ENCODE assay signal across 9 cellular contexts in genomic region chr6:62283828-62284411, GRCh38. TPM values are rescaled to one million over a fixed set of nuclear protein-coding genes. Genes with fewer than 3 reads are reported as not detected.
DNase-seq lines count a peak whose midpoint lies in the region; ATAC-seq lines count a peak whose summit lies in the region.
"Had no signal": no experiment of that assay in that cellular context is flagged by ENCODE, and none has a peak within 500 bp of the region (broad histone marks: within the 10 kb centered on the region; RNA-seq: fewer than 3 reads in every experiment).

No MANE protein-coding gene starts in this region.

- peak; percentile 29 for DNase-seq in NCI-H1105 treated with DMSO at 0.1 percent for 48 hours (lab: John Stamatoyannopoulos, UW)
- no peak for DNase-seq in NCI-H1105 (lab: John Stamatoyannopoulos, UW)
- peak; percentile 27 for DNase-seq in NCI-H524 treated with DMSO at 0.1 percent for 48 hours (lab: John Stamatoyannopoulos, UW)
- peak; percentile 1 for DNase-seq in non-pigmented ciliary epithelial cell (ENCODE audit: low read depth)
- DNase-seq in T-cell, result no peak
- DNase-seq in posterior vena cava (ENCODE audit: low spot score), result no peak

- no peak for ATAC-seq in GM18867 (IDR thresholded peaks at IDR 0.05; ENCODE audit: unreplicated experiment)
- ATAC-seq in T-cell (replicated peaks in 1 of 4), result no peak

- H3K4me1 ChIP-seq in ectodermal cell (ENCODE audit: control insufficient read depth, insufficient read depth, low read length), result no peaks in the 10 kb centered on the region

- CTCF ChIA-PET in T-cell (lab: Charles Lee), result no interaction called here

- H3K27me3 ChIP-seq in ectodermal cell (ENCODE audit: control insufficient read depth, insufficient read depth, low read length, poor library complexity, severe bottlenecking), result peaks cover 5% of the 10 kb centered on the region

- H3K9me3 ChIP-seq in ectodermal cell (ENCODE audit: control insufficient read depth, low read length), result no peaks in the 10 kb centered on the region

- POLR2A ChIA-PET in T-cell (lab: Charles Lee), result no interaction called here

- peak overlapping the region; percentile 2 for H3K4me3 ChIP-seq in ectodermal cell (ENCODE audit: insufficient read depth, low read depth, low read length)
- H3K4me3 ChIP-seq: skin epidermis had no signal

- no peak overlapping the region for H3K27ac Mint-ChIP-seq in T-cell

- no peaks in the 10 kb centered on the region for H3K4me1 Mint-ChIP-seq in T-cell

- no peaks in the 10 kb centered on the region for H3K36me3 Mint-ChIP-seq in T-cell

- intact Hi-C loops in posterior vena cava (cut with DNase I), result no loop called here

- H3K27me3 Mint-ChIP-seq in T-cell, result peaks cover 6 to 11% of the 10 kb centered on the region in 2 donors

- 80% methylated on average over 1 of the region's 2 CpGs; no CpG with 5 or more reads in 1 of the 2 experiments for WGBS in ectodermal cell, 2 experiments

- no peak overlapping the region for H3K27ac ChIP-seq in ectodermal cell (ENCODE audit: insufficient read depth, low read depth, low read length, poor library complexity, severe bottlenecking)
- H3K27ac ChIP-seq: skin epidermis had no signal

- peaks cover 0 to 5% (median 2%) of the 10 kb centered on the region in 3 donors for H3K9me3 Mint-ChIP-seq in T-cell

- H3K4me3 Mint-ChIP-seq in T-cell, result no peak overlapping the region

- H3K36me3 ChIP-seq in ectodermal cell (ENCODE audit: control insufficient read depth, insufficient read depth, low read length), result no peaks in the 10 kb centered on the region

RNA-seq across cellular contexts. Expression of gene KHDRBS2, which starts 2.1 kb away (rescaled TPM):
- polyA plus RNA-seq in ectodermal cell (2013, experiment 1 of 4), result 13.3 TPM
- 9.1 TPM for polyA plus RNA-seq in ectodermal cell (2013, experiment 2 of 4)
- polyA plus RNA-seq in ectodermal cell (2013, experiment 3 of 4), result 11.6 TPM
- 12.6 TPM for polyA plus RNA-seq in ectodermal cell (2013, experiment 4 of 4)
- total RNA-seq in T-cell (under 1 TPM in 2 of 5 donors, not detected in 3; 0.18 to 0.49 TPM), posterior vena cava (under 1 TPM; 0.14 to 0.28 TPM)

Comparison
In these comparisons a context has a peak if more than half of its experiments do, and no peak if none do; other contexts are left out.
1. DNase-seq: peak in NCI-H1105 treated with DMSO at 0.1 percent for 48 hours (single experiment), NCI-H524 treated with DMSO at 0.1 percent for 48 hours (single experiment) and non-pigmented ciliary epithelial cell (single experiment); none in NCI-H1105 (single experiment), T-cell (0 of 34) and posterior vena cava (single experiment).